In genomic region chr20:19252670-19253120, GRCh38 we compare ENCODE assay signal across 17 cellular contexts. TPM values are rescaled to one million over a fixed set of nuclear protein-coding genes. Genes with fewer than 3 reads are reported as not detected.
DNase-seq lines count a peak whose midpoint lies in the region; ATAC-seq and TF ChIP-seq lines count a peak whose summit lies in the region.
"Had no signal": no experiment of that assay in that cellular context is flagged by ENCODE, and none has a peak within 500 bp of the region (broad histone marks: within the 10 kb centered on the region; RNA-seq: fewer than 3 reads in every experiment).

No MANE protein-coding gene starts in this region.

- H3K9ac ChIP-seq in colonic mucosa (ENCODE audit: low read depth in 2 of 2, low read length in 2 of 2), result no peak overlapping the region
- H3K9ac ChIP-seq: KMS-11 had no signal

- H3K4me1 ChIP-seq in colonic mucosa (no peaks in the 10 kb centered on the region), lung (ENCODE audit: control insufficient read depth in 2 of 2, insufficient read depth in 2 of 2, low read length in 2 of 2) (peaks cover 3 to 8% of the 10 kb centered on the region in 2 donors)

- ATAC-seq in Right ventricle myocardium inferior, result peak; percentile 51
- ATAC-seq in lung (ENCODE audit: insufficient read depth, low FRiP score), result peak; percentile 25
- ATAC-seq in GM21619 (IDR thresholded peaks at IDR 0.05; ENCODE audit: unreplicated experiment), result no peak
- no peak for ATAC-seq in GM18907 (IDR thresholded peaks at IDR 0.05; ENCODE audit: unreplicated experiment)
- no peak for ATAC-seq in left colon
- ATAC-seq: Panc1 had no signal

- intact Hi-C loops in Right ventricle myocardium inferior (cut with DNase I) (no loop called here), cardiac septum (cut with DNase I) (no loop called here), colonic mucosa (cut with DNase I) (no loop called here), left colon (cut with DNase I, micrococcal nuclease) (no loop called here)

- WGBS in lung, 2 donors, result 23 to 34% methylated on average over 4 of the region's 4 CpGs

- H3K4me3 ChIP-seq in colonic mucosa, result no peak overlapping the region
- H3K4me3 ChIP-seq in lung, result no peak overlapping the region

- H3K27ac ChIP-seq in colonic mucosa, result peak overlapping the region; percentile 20
- no peak overlapping the region for H3K27ac ChIP-seq in lung (ENCODE audit: low read depth in 1 of 2, low read length in 1 of 2)
- H3K27ac ChIP-seq: KMS-11 had no signal

- no peak for DNase-seq in Right ventricle myocardium inferior (ENCODE audit: missing footprints)
- no peak for DNase-seq in cardiac septum (ENCODE audit: low spot score)
- DNase-seq in colonic mucosa, result peak; percentile 35
- peak; percentile 64 for DNase-seq in lung (ENCODE audit: low spot score)
- DNase-seq in left colon, result no peak
- DNase-seq in NCI-H510A treated with DMSO at 0.1 percent for 48 hours (lab: John Stamatoyannopoulos, UW), result no peak
- DNase-seq: 8988T; amniotic stem cell; DND-41; effector memory CD4-positive, alpha-beta T cell; NCI-H2171; retina; substantia nigra had no signal

- no peaks in the 10 kb centered on the region for H3K27me3 ChIP-seq in colonic mucosa
- H3K27me3 ChIP-seq in lung (ENCODE audit: control insufficient read depth, insufficient read depth), result no peaks in the 10 kb centered on the region

- H3K36me3 ChIP-seq in colonic mucosa, result no peaks in the 10 kb centered on the region
- no peaks in the 10 kb centered on the region for H3K36me3 ChIP-seq in lung (ENCODE audit: control insufficient read depth in 2 of 2, insufficient read depth in 2 of 2, low read length in 2 of 2)

- TF ChIP-seq CTCF in colonic mucosa (IDR thresholded peaks at IDR 0.05) (no peak), lung (IDR thresholded peaks at IDR 0.05; ENCODE audit: control extremely low read depth, extremely low read depth) (no peak)

- H3K9me3 ChIP-seq in colonic mucosa (no peaks in the 10 kb centered on the region), lung (ENCODE audit: control insufficient read depth in 2 of 2, insufficient read depth in 1 of 2, low read length in 1 of 2) (no peaks in the 10 kb centered on the region)

RNA-seq across cellular contexts. Expression of gene SLC24A3, which starts 40.3 kb away (rescaled TPM):
- total RNA-seq in Right ventricle myocardium inferior (1.4 TPM), cardiac septum (0.86 TPM), colonic mucosa (1 to 10 TPM; 3.6 to 6.6 TPM), lung (1 to 10 TPM; 6.6 to 8.4 TPM), left colon (1 to 10 TPM; 3.2 to 6.9 TPM)
- 1 to 10 TPM; 1.9 to 5.0 TPM for polyA plus RNA-seq in lung

Comparison
In these comparisons a context has a peak if more than half of its experiments do, and no peak if none do; other contexts are left out.
1. ATAC-seq: peak in Right ventricle myocardium inferior (single experiment) and lung (single experiment); none in GM21619 (single experiment), GM18907 (single experiment) and left colon (single experiment).
2. DNase-seq: peak in colonic mucosa (single experiment) and lung (single experiment); none in Right ventricle myocardium inferior (single experiment), cardiac septum (single experiment), left colon (0 of 2) and NCI-H510A treated with DMSO at 0.1 percent for 48 hours (single experiment).